Comparison of ENCODE assay signal across 8 cellular contexts in genomic region chr7:74454948-74455804, GRCh38.
A peak's percentile ranks its signal among the peaks of the same experiment; 100 is the strongest.
DNase-seq lines count a peak whose midpoint lies in the region; ATAC-seq and TF ChIP-seq lines count a peak whose summit lies in the region.

No MANE protein-coding gene starts in this region.

- DNase-seq in NCI-H510A treated with DMSO at 0.1 percent for 48 hours (lab: John Stamatoyannopoulos, UW) (peak; percentile 11), NCI-H510A (lab: John Stamatoyannopoulos, UW) (no peak), brain microvascular endothelial cell (no peak), RKO (ENCODE audit: low spot score) (no peak)
- no peak for DNase-seq in activated CD8-positive, alpha-beta memory T cell treated with anti-CD3 and anti-CD28 coated beads, Interleukin-2, amount 50 U/mL, for 48 hours

- H3K27me3 ChIP-seq in brain microvascular endothelial cell (replicated peaks) (no peaks in the 10 kb centered on the region), layer of hippocampus (ENCODE audit: control insufficient read depth, insufficient read depth, low read length) (no peaks in the 10 kb centered on the region), stomach smooth muscle (ENCODE audit: control insufficient read depth in 1 of 2, insufficient read depth in 2 of 2, low read length in 2 of 2) (no peaks in the 10 kb centered on the region)

- no peak for ATAC-seq in GM18502 (IDR thresholded peaks at IDR 0.05; ENCODE audit: poor library complexity, unreplicated experiment)

- H3K4me3 ChIP-seq in brain microvascular endothelial cell (ENCODE audit: low read depth, low read length) (peak overlapping the region; percentile 64), stomach smooth muscle (ENCODE audit: low read length in 2 of 2) (peak overlapping the region; percentile 62 to 73)

- in situ Hi-C loops in brain microvascular endothelial cell (cut with HindIII; ENCODE audit: low pct_ligation_motif_present, low sequenced_read_pairs), result no loop called here

- H3K36me3 ChIP-seq in brain microvascular endothelial cell (replicated peaks) (no peaks in the 10 kb centered on the region), stomach smooth muscle (ENCODE audit: control insufficient read depth in 2 of 2, insufficient read depth in 2 of 2, low read length in 2 of 2) (no peaks in the 10 kb centered on the region)

- H3K9ac ChIP-seq in stomach smooth muscle (ENCODE audit: low read length in 2 of 2), result peak overlapping the region; percentile 81 to 82

- no peaks in the 10 kb centered on the region for H3K9me3 ChIP-seq in stomach smooth muscle (ENCODE audit: control insufficient read depth in 2 of 2, low read length in 2 of 2)

- no peak for TF ChIP-seq CTCF in brain microvascular endothelial cell (IDR thresholded peaks at IDR 0.05; ENCODE audit: low read depth, low read length, missing control alignments)

- H3K4me1 ChIP-seq in stomach smooth muscle (ENCODE audit: control insufficient read depth, insufficient read depth, low read length), result peaks cover 20% of the 10 kb centered on the region

- H3K27ac ChIP-seq in brain microvascular endothelial cell (no peak overlapping the region), layer of hippocampus (ENCODE audit: low read depth, low read length) (peak overlapping the region; percentile 78), stomach smooth muscle (ENCODE audit: low read length) (peak overlapping the region; percentile 89)
